In genomic region chr1:236524892-236525179, GRCh38 we compare ENCODE assay signal across 8 cellular contexts. TPM values are rescaled to one million over a fixed set of nuclear protein-coding genes. Genes with fewer than 3 reads are reported as not detected.
DNase-seq lines count a peak whose midpoint lies in the region; ATAC-seq, FAIRE-seq and TF ChIP-seq lines count a peak whose summit lies in the region.

No MANE protein-coding gene starts in this region.

- peak; percentile 3 for ATAC-seq in HG03469 (IDR thresholded peaks at IDR 0.05; ENCODE audit: unreplicated experiment)
- ATAC-seq in K562 = no peak
- ATAC-seq in GM18511 (IDR thresholded peaks at IDR 0.05; ENCODE audit: unreplicated experiment) = no peak

- H3K36me3 ChIP-seq in CD8-positive, alpha-beta memory T cell (ENCODE audit: insufficient read depth, low read length) = peaks cover 15% of the 10 kb centered on the region
- H3K36me3 ChIP-seq in K562 (ENCODE audit: control insufficient read depth, insufficient read depth, low read length) (peaks cover 22% of the 10 kb centered on the region), muscle layer of duodenum (ENCODE audit: control insufficient read depth in 1 of 2, insufficient read depth in 2 of 2, low read length in 2 of 2) (peaks cover 13 to 15% of the 10 kb centered on the region in 2 donors)

- no peaks in the 10 kb centered on the region for H3K27me3 ChIP-seq in CD8-positive, alpha-beta memory T cell (ENCODE audit: insufficient read depth, low read length, poor library complexity, severe bottlenecking)
- no peaks in the 10 kb centered on the region for H3K27me3 ChIP-seq in K562 (ENCODE audit: control insufficient read depth in 2 of 2, insufficient read depth in 2 of 2, low read length in 2 of 2)
- H3K27me3 ChIP-seq in muscle layer of duodenum (ENCODE audit: low read depth, low read length) = no peaks in the 10 kb centered on the region

- H3K9ac ChIP-seq in K562 (ENCODE audit: insufficient read depth in 1 of 2, low read depth in 2 of 2, low read length in 2 of 2) = peak overlapping the region in 1 of 2 experiments; percentile 85; a peak in 3 of 4 replicates

- H3K4me3 Mint-ChIP-seq in CD8-positive, alpha-beta memory T cell = peak overlapping the region; percentile 98 to 100 (median 99)

- intact Hi-C loops in K562 (cut with micrococcal nuclease) = no loop called here

- peaks cover 0 to 2% of the 10 kb centered on the region in 2 donors for H3K27me3 Mint-ChIP-seq in CD8-positive, alpha-beta memory T cell

- 5% methylated on average over 3 of the region's 3 CpGs for WGBS in K562 (ENCODE audit: insufficient coverage, low coverage, missing lambda C conversion rate)

- H3K9me1 ChIP-seq in K562 (ENCODE audit: control insufficient read depth, insufficient read depth, low read length) = no peaks in the 10 kb centered on the region

- H3K4me1 ChIP-seq in CD8-positive, alpha-beta memory T cell (ENCODE audit: insufficient read depth, low read length) = peaks cover 10% of the 10 kb centered on the region
- peaks cover 6 to 13% of the 10 kb centered on the region in 2 experiments; a peak in 4 of 5 replicates for H3K4me1 ChIP-seq in K562 (replicated peaks in 1 of 2; ENCODE audit: control insufficient read depth in 2 of 2, insufficient read depth in 2 of 2, low read length in 2 of 2)
- H3K4me1 ChIP-seq in muscle layer of duodenum (ENCODE audit: control insufficient read depth in 1 of 2, insufficient read depth in 2 of 2, low read length in 2 of 2) = peaks cover 0 to 3% of the 10 kb centered on the region in 2 donors

- in situ Hi-C loops in K562 (cut with MboI) = no loop called here

- H3K9me3 ChIP-seq in CD8-positive, alpha-beta memory T cell (ENCODE audit: low read length) = no peaks in the 10 kb centered on the region
- H3K9me3 ChIP-seq in K562 (replicated peaks; ENCODE audit: control insufficient read depth, insufficient read depth, low read depth, low read length) (no peaks in the 10 kb centered on the region), muscle layer of duodenum (ENCODE audit: control insufficient read depth in 1 of 2, low read length in 2 of 2) (no peaks in the 10 kb centered on the region)

- TF ChIP-seq EP300 in K562 (IDR thresholded peaks at IDR 0.05; ENCODE audit: low read length) = no peak

- TF ChIP-seq RAD21 in K562 (CRISPR knock-in tag; conservative IDR thresholded peaks at IDR 0.05 in 1 of 2, IDR thresholded peaks at IDR 0.05 in 1 of 2) = no peak

- peaks cover 35 to 55% (median 44%) of the 10 kb centered on the region in 3 donors for H3K4me1 Mint-ChIP-seq in CD8-positive, alpha-beta memory T cell

- H2AFZ ChIP-seq in K562 (ENCODE audit: low read depth, low read length) = peak overlapping the region; percentile 97

- BruUV-seq in K562 (replicated peaks; lab: Mats Ljungman, UMichigan) = no TSS peak

- POLR2A ChIA-PET in CD8-positive, alpha-beta memory T cell (lab: Charles Lee) = interaction anchor here (0.6 kb wide), 1 partner anchor 10 kb away, joined by 3 read pairs; no protein-coding TSS in a partner anchor
- POLR2A ChIA-PET in K562 (lab: Yijun Ruan, JAX) = interaction anchor here (1.0 to 1.1 kb wide), 4 partner anchors 9 to 313 kb away, joined by 3 to 4 read pairs (median 3); no protein-coding TSS in a partner anchor

- H3K27ac Mint-ChIP-seq in CD8-positive, alpha-beta memory T cell = peak overlapping the region; percentile 94 to 100 (median 98)

- no peak for TF ChIP-seq CTCF in K562 (IDR thresholded peaks at IDR 0.05 in 2 of 3, conservative IDR thresholded peaks at IDR 0.05 in 1 of 3; ENCODE audit: insufficient read depth in 2 of 3, low read depth in 1 of 3, low read length in 3 of 3)

- H3K79me2 ChIP-seq in K562 (ENCODE audit: control insufficient read depth, insufficient read depth, low read length) = peaks cover 22% of the 10 kb centered on the region

- no peak for DNase-seq in CD8-positive, alpha-beta memory T cell
- no peak for DNase-seq in K562 (ENCODE audit: extremely low read depth in 1 of 4, low spot score in 3 of 4)
- DNase-seq in T-helper 9 cell = no peak
- no peak for DNase-seq in SHP77 treated with DMSO at 0.1 percent for 48 hours (lab: John Stamatoyannopoulos, UW)
- DNase-seq in DMS79 (lab: John Stamatoyannopoulos, UW) = no peak

- peak overlapping the region; percentile 95 for H3K4me2 ChIP-seq in K562 (ENCODE audit: insufficient read depth, low read length)

- no peaks in the 10 kb centered on the region for H3K9me3 Mint-ChIP-seq in CD8-positive, alpha-beta memory T cell

- H3K36me3 Mint-ChIP-seq in CD8-positive, alpha-beta memory T cell = peaks cover 8 to 41% (median 14%) of the 10 kb centered on the region in 3 donors

- no peak for FAIRE-seq in K562 (lab: Jason Lieb, UNC)

- H4K20me1 ChIP-seq in K562 (replicated peaks; ENCODE audit: control insufficient read depth, insufficient read depth, low read length) = no peaks in the 10 kb centered on the region

- peak overlapping the region; percentile 94 for H3K4me3 ChIP-seq in CD8-positive, alpha-beta memory T cell (ENCODE audit: low read length)
- H3K4me3 ChIP-seq in K562 (peak overlapping the region; percentile 91), muscle layer of duodenum (ENCODE audit: low read depth in 1 of 2, low read length in 2 of 2) (peak overlapping the region; percentile 90 to 98)

- peak overlapping the region; percentile 95 for H3K27ac ChIP-seq in CD8-positive, alpha-beta memory T cell (ENCODE audit: low read depth, low read length)
- H3K27ac ChIP-seq in K562 (ENCODE audit: extremely low read depth, low read depth, low read length) (peak overlapping the region; percentile 79), muscle layer of duodenum (ENCODE audit: low read length) (peak overlapping the region; percentile 88)

- CTCF ChIA-PET in CD8-positive, alpha-beta memory T cell (lab: Charles Lee) = no interaction called here
- CTCF ChIA-PET in K562 (lab: Yijun Ruan, JAX; ENCODE audit: low intra/inter-chr PET ratio) = no interaction called here

- no peak for TF ChIP-seq POLR2A in K562 (conservative IDR thresholded peaks at IDR 0.05)

TF ChIP-seq in K562, 482 proteins besides CTCF, POLR2A, EP300 and RAD21 (continues in another document):
- TF ChIP-seq ZNF766 (CRISPR knock-in tag; conservative IDR thresholded peaks at IDR 0.05) (no peak), E2F5 (CRISPR knock-in tag; IDR thresholded peaks at IDR 0.05) (no peak), ASH1L (IDR thresholded peaks at IDR 0.05; ENCODE audit: borderline replicate concordance, low read depth, partially characterized antibody) (no peak), L3MBTL2 (IDR thresholded peaks at IDR 0.05) (no peak), E2F1 (CRISPR knock-in tag; IDR thresholded peaks at IDR 0.05) (no peak), MEF2D (tag; conservative IDR thresholded peaks at IDR 0.05; ENCODE audit: low read depth) (0 out of 2 replicates have a peak, but pooled peaks have one; percentile 5), ZNF589 (CRISPR knock-in tag; IDR thresholded peaks at IDR 0.05; ENCODE audit: low read depth) (0 out of 2 replicates have a peak, but pooled peaks have one; percentile 5), HLTF (IDR thresholded peaks at IDR 0.05) (no peak), NR2F6 (CRISPR knock-in tag; IDR thresholded peaks at IDR 0.05) (no peak), ILF3 (IDR thresholded peaks at IDR 0.05; ENCODE audit: borderline replicate concordance) (no peak), NCOA6 (IDR thresholded peaks at IDR 0.05) (no peak), MYC (IDR thresholded peaks at IDR 0.05; ENCODE audit: low read depth, low read length) (no peak), MYC (CRISPR knock-in tag; IDR thresholded peaks at IDR 0.05; ENCODE audit: borderline replicate concordance, low read depth) (no peak)

RNA-seq across cellular contexts. Expression of gene LGALS8, which starts 1.1 kb away (rescaled TPM):
- total RNA-seq in CD8-positive, alpha-beta memory T cell = 10 to 100 TPM; 47.3 to 48.9 TPM
- 54.4 TPM for polyA plus RNA-seq in CD8-positive, alpha-beta memory T cell
- 123 and 174 TPM in 2 replicates for total RNA-seq in K562 (2011; cell fraction: chromatin; rRNA removed; ENCODE audit: low replicate concordance)
- total RNA-seq in K562 (2011; cell fraction: nucleolus; rRNA removed) = 65.5 and 71.3 TPM in 2 replicates
- 91.4 and 121 TPM in 2 replicates for total RNA-seq in K562 (2011; cell fraction: nucleoplasm; rRNA removed)
- total RNA-seq in K562 (2014; rRNA removed) (47.4 and 57.4 TPM in 2 replicates), K562 (2014; rRNA removed; fragmentation: Illumina TruSeq; extraction: Trizol) (69.1 and 93.7 TPM in 2 replicates), K562 (2015; rRNA removed; fragmentation: Illumina TruSeq; extraction: Trizol) (66.6 and 74.1 TPM in 2 replicates), K562 (2021) (53.5 and 59.1 TPM in 2 replicates)
- polyA plus RNA-seq in K562 (2011; rRNA removed) (65.2 and 70.3 TPM in 2 replicates), K562 (2014; fragmentation: Illumina TruSeq; extraction: Trizol) (69.4 and 79.8 TPM in 2 replicates), K562 (2014; fragmentation: Nextera tagmentation; extraction: Ambion mirVana) (10 to 100 TPM; 62.7 to 87.7 TPM), K562 (2014; rRNA removed) (71.0 and 82.8 TPM in 2 replicates)
- polyA plus RNA-seq in K562 (2011; cell fraction: cytosol; rRNA removed) = 20.6 and 40.3 TPM in 2 replicates
- polyA plus RNA-seq in K562 (2011; cell fraction: nucleus; rRNA removed) = 190 and 230 TPM in 2 replicates
- 66.1 and 79.9 TPM in 2 replicates for polyA plus RNA-seq in K562 (2012)
- 67.2 and 83.5 TPM in 2 replicates for polyA minus RNA-seq in K562 (2011; rRNA and poly(A)+ RNA removed)
- polyA minus RNA-seq in K562 (2011; cell fraction: cytosol; rRNA and poly(A)+ RNA removed) = 24.7 and 31.0 TPM in 2 replicates
- polyA minus RNA-seq in K562 (2011; cell fraction: nucleus; rRNA and poly(A)+ RNA removed) = 64.2 and 87.4 TPM in 2 replicates
